In genomic region chr3:75171632-75172230, GRCh38 we compare ENCODE assay signal across 11 cellular contexts.
DNase-seq lines count a peak whose midpoint lies in the region; ATAC-seq and TF ChIP-seq lines count a peak whose summit lies in the region.
"Had no signal": no experiment of that assay in that cellular context is flagged by ENCODE, and none has a peak within 500 bp of the region (broad histone marks: within the 10 kb centered on the region; RNA-seq: fewer than 3 reads in every experiment).

No MANE protein-coding gene starts in this region.

- POLR2A ChIA-PET in A673 (lab: Charles Lee; ENCODE audit: low non-redundant PET), result no interaction called here
- POLR2A ChIA-PET in Panc1 (lab: Charles Lee), result no interaction called here

- H3K27me3 ChIP-seq in A673 (replicated peaks; ENCODE audit: insufficient read depth, low read depth, low read length, poor library complexity), result no peaks in the 10 kb centered on the region
- H3K27me3 ChIP-seq in Panc1 (ENCODE audit: control insufficient read depth, insufficient read depth, low read length), result no peaks in the 10 kb centered on the region
- no peaks in the 10 kb centered on the region for H3K27me3 ChIP-seq in testis

- TF ChIP-seq CTCF in A673 (conservative IDR thresholded peaks at IDR 0.05; ENCODE audit: low read depth, low read length), result peak; percentile 41; the same call in 1 of the 2 replicates
- TF ChIP-seq CTCF in GM13976 (IDR thresholded peaks at IDR 0.05; ENCODE audit: borderline replicate concordance, control extremely low read depth, extremely low read depth, insufficient read depth, missing control alignments), result peak; percentile 25
- TF ChIP-seq CTCF in Panc1 (IDR thresholded peaks at IDR 0.05), result peak; percentile 45; the same call in 1 of the 2 replicates
- peak; percentile 38 for TF ChIP-seq CTCF in foreskin fibroblast (IDR thresholded peaks at IDR 0.05; ENCODE audit: low read depth, low read length)
- TF ChIP-seq CTCF in testis (IDR thresholded peaks at IDR 0.05), result peak in 1 of 3 experiments; percentile 32

- DNase-seq in A673 (ENCODE audit: low spot score), result no peak
- DNase-seq in GM13976 (ENCODE audit: low spot score), result no peak
- DNase-seq in Panc1 (ENCODE audit: low read depth, low spot score), result no peak
- DNase-seq in foreskin fibroblast, result peak in 1 of 2 donors; percentile 33
- DNase-seq in testis, result no peak
- DNase-seq in activated T-cell treated with anti-CD3 and anti-CD28 coated beads, Interleukin-2, amount 50 U/mL, for 48 hours, result no peak
- DNase-seq: NCI-H774 had no signal

- CTCF ChIA-PET in A673 (lab: Charles Lee) (no interaction called here), Panc1 (lab: Charles Lee) (no interaction called here)

- H3K9me3 ChIP-seq in A673 (ENCODE audit: low read depth, low read length, poor library complexity, severe bottlenecking) (no peaks in the 10 kb centered on the region), Panc1 (ENCODE audit: control insufficient read depth, insufficient read depth, low read depth, low read length) (no peaks in the 10 kb centered on the region), testis (no peaks in the 10 kb centered on the region)
- H3K9me3 ChIP-seq: HAP-1 had no signal

- TF ChIP-seq POLR2A in testis (IDR thresholded peaks at IDR 0.05) (no peak), GM18505 (IDR thresholded peaks at IDR 0.05; ENCODE audit: borderline replicate concordance, extremely low read depth, insufficient read depth, insufficient read length) (no peak)

- 33 to 51% methylated on average over 2 of the region's 2 CpGs for WGBS in testis, 2 donors

- no peaks in the 10 kb centered on the region for H3K4me1 ChIP-seq in A673 (ENCODE audit: insufficient read depth, low read length, poor library complexity, severe bottlenecking)
- no peaks in the 10 kb centered on the region for H3K4me1 ChIP-seq in Panc1 (ENCODE audit: control insufficient read depth, insufficient read depth, low read length)
- H3K4me1 ChIP-seq in testis, result no peaks in the 10 kb centered on the region
- H3K4me1 ChIP-seq: HAP-1 had no signal

- H3K27ac ChIP-seq in A673 (ENCODE audit: low read depth, low read length, poor library complexity, severe bottlenecking), result no peak overlapping the region
- H3K27ac ChIP-seq in Panc1 (ENCODE audit: low read length), result no peak overlapping the region
- H3K27ac ChIP-seq in testis, result no peak overlapping the region

- H3K36me3 ChIP-seq in A673 (ENCODE audit: insufficient read depth, low read length, poor library complexity, severe bottlenecking) (no peaks in the 10 kb centered on the region), Panc1 (ENCODE audit: control insufficient read depth, insufficient read depth, low read length) (no peaks in the 10 kb centered on the region), testis (ENCODE audit: low read depth, missing control alignments) (no peaks in the 10 kb centered on the region)
- H3K36me3 ChIP-seq: HAP-1 had no signal

- in situ Hi-C loops in GM13976 (cut with MboI; ENCODE audit: low sequenced_read_pairs, unreplicated experiment), result no loop called here
- in situ Hi-C loops in Panc1 (cut with HindIII; ENCODE audit: low pct_unique_long_range_greater_than_20kb, low sequenced_read_pairs), result no loop called here

- BruUV-seq in A673 (replicated peaks; lab: Mats Ljungman, UMichigan) (no TSS peak), Panc1 (replicated peaks; lab: Mats Ljungman, UMichigan) (no TSS peak)

- ATAC-seq in Panc1 (no peak), GM18505 (IDR thresholded peaks at IDR 0.05; ENCODE audit: unreplicated experiment) (no peak), HG03439 (IDR thresholded peaks at IDR 0.05; ENCODE audit: unreplicated experiment) (no peak)
- ATAC-seq: activated naive CD4-positive, alpha-beta T cell treated with anti-CD3 and anti-CD28 coated beads, Interleukin-2, amount 50 U/mL, for 72 hours had no signal

- intact Hi-C loops in A673 (cut with micrococcal nuclease; ENCODE audit: unreplicated experiment) (loop anchor here (5.0 kb wide), 1 partner anchor 1304 kb away; no protein-coding TSS in a partner anchor), Panc1 (cut with micrococcal nuclease; ENCODE audit: unreplicated experiment) (loop anchor here (5.0 kb wide), 1 partner anchor 1304 kb away; no protein-coding TSS in a partner anchor), testis (cut with DNase I; ENCODE audit: low total_unique reads) (no loop called here)

- H3K4me3 ChIP-seq in A673 (ENCODE audit: low read depth, low read length, poor library complexity, severe bottlenecking), result no peak overlapping the region
- no peak overlapping the region for H3K4me3 ChIP-seq in Panc1 (ENCODE audit: low read depth in 2 of 2, low read length in 2 of 2)
- no peak overlapping the region for H3K4me3 ChIP-seq in foreskin fibroblast (ENCODE audit: low read depth in 1 of 2, low read length in 2 of 2)
- H3K4me3 ChIP-seq in testis, result no peak overlapping the region
- H3K4me3 ChIP-seq: HAP-1 had no signal
